20 cellular contexts compared by ENCODE assay signal in genomic region chr14:34615507-34615906, GRCh38. TPM values are rescaled to one million over a fixed set of nuclear protein-coding genes. Genes with fewer than 3 reads are reported as not detected.
DNase-seq lines count a peak whose midpoint lies in the region; ATAC-seq, FAIRE-seq and TF ChIP-seq lines count a peak whose summit lies in the region.
"Had no signal": no experiment of that assay in that cellular context is flagged by ENCODE, and none has a peak within 500 bp of the region (broad histone marks: within the 10 kb centered on the region; RNA-seq: fewer than 3 reads in every experiment).

No MANE protein-coding gene starts in this region.

- H3K27me3 Mint-ChIP-seq in stimulated activated naive CD8-positive, alpha-beta T cell treated with anti-CD3 and anti-CD28 coated beads, Interleukin-15, Interleukin-2, amounts not matched to agents 100 ng/mL and 50 ng/mL, for 24 hours: no peaks in the 10 kb centered on the region
- H3K27me3 Mint-ChIP-seq in T-cell: no peaks in the 10 kb centered on the region
- H3K27me3 Mint-ChIP-seq in naive thymus-derived CD8-positive, alpha-beta T cell: no peaks in the 10 kb centered on the region

- intact Hi-C loops in PC-9 (cut with micrococcal nuclease; ENCODE audit: unreplicated experiment) (no loop called here), left colon (cut with DNase I, micrococcal nuclease) (no loop called here)

- H3K4me1 Mint-ChIP-seq in stimulated activated naive CD8-positive, alpha-beta T cell treated with anti-CD3 and anti-CD28 coated beads, Interleukin-15, Interleukin-2, amounts not matched to agents 100 ng/mL and 50 ng/mL, for 24 hours (ENCODE audit: low read depth): peaks cover 44% of the 10 kb centered on the region
- peaks cover 41 to 48% (median 44%) of the 10 kb centered on the region in 3 donors for H3K4me1 Mint-ChIP-seq in T-cell
- peaks cover 14 to 58% (median 41%) of the 10 kb centered on the region in 4 donors for H3K4me1 Mint-ChIP-seq in naive thymus-derived CD8-positive, alpha-beta T cell

- peaks cover 45% of the 10 kb centered on the region for H3K36me3 Mint-ChIP-seq in stimulated activated naive CD8-positive, alpha-beta T cell treated with anti-CD3 and anti-CD28 coated beads, Interleukin-15, Interleukin-2, amounts not matched to agents 100 ng/mL and 50 ng/mL, for 24 hours (ENCODE audit: low read depth)
- peaks cover 15% of the 10 kb centered on the region for H3K36me3 Mint-ChIP-seq in T-cell
- H3K36me3 Mint-ChIP-seq in naive thymus-derived CD8-positive, alpha-beta T cell: peaks cover 0 to 56% (median 10%) of the 10 kb centered on the region in 3 donors

- no peaks in the 10 kb centered on the region for H3K4me1 ChIP-seq in PC-9 (replicated peaks; ENCODE audit: insufficient read depth)

- H3K9me3 ChIP-seq in PC-9 (ENCODE audit: insufficient read depth, low read depth): no peaks in the 10 kb centered on the region
- H3K9me3 ChIP-seq: HAP-1 had no signal

- H3K79me2 ChIP-seq in PC-9 (ENCODE audit: low read depth): no peaks in the 10 kb centered on the region

- H4K20me1 ChIP-seq in PC-9 (ENCODE audit: insufficient read depth): no peaks in the 10 kb centered on the region

- no peak overlapping the region for H3K27ac ChIP-seq in PC-9
- H3K27ac ChIP-seq: HL-60 had no signal

- no peaks in the 10 kb centered on the region for H3K9me3 Mint-ChIP-seq in stimulated activated naive CD8-positive, alpha-beta T cell treated with anti-CD3 and anti-CD28 coated beads, Interleukin-15, Interleukin-2, amounts not matched to agents 100 ng/mL and 50 ng/mL, for 24 hours
- H3K9me3 Mint-ChIP-seq in T-cell: no peaks in the 10 kb centered on the region
- no peaks in the 10 kb centered on the region for H3K9me3 Mint-ChIP-seq in naive thymus-derived CD8-positive, alpha-beta T cell
- H3K9me3 Mint-ChIP-seq: CD14-positive monocyte had no signal

- no peaks in the 10 kb centered on the region for H3K36me3 ChIP-seq in PC-9 (ENCODE audit: low read depth)

- H3K27ac Mint-ChIP-seq in stimulated activated naive CD8-positive, alpha-beta T cell treated with anti-CD3 and anti-CD28 coated beads, Interleukin-15, Interleukin-2, amounts not matched to agents 100 ng/mL and 50 ng/mL, for 24 hours: peak overlapping the region; percentile 26
- H3K27ac Mint-ChIP-seq in T-cell: peak overlapping the region; percentile 48 to 50
- H3K27ac Mint-ChIP-seq in naive thymus-derived CD8-positive, alpha-beta T cell: peak overlapping the region in 7 of 10 donors; percentile 1 to 83 (median 69)

- H2AFZ ChIP-seq in PC-9: no peak overlapping the region

- no peak overlapping the region for H3K4me3 Mint-ChIP-seq in stimulated activated naive CD8-positive, alpha-beta T cell treated with anti-CD3 and anti-CD28 coated beads, Interleukin-15, Interleukin-2, amounts not matched to agents 100 ng/mL and 50 ng/mL, for 24 hours
- no peak overlapping the region for H3K4me3 Mint-ChIP-seq in T-cell
- H3K4me3 Mint-ChIP-seq in naive thymus-derived CD8-positive, alpha-beta T cell: peak overlapping the region in 3 of 10 donors; percentile 34 to 54 (median 52)
- H3K4me3 Mint-ChIP-seq: CD14-positive monocyte had no signal

- CTCF ChIA-PET in T-cell (lab: Charles Lee): no interaction called here
- CTCF ChIA-PET in PC-9 (lab: Charles Lee): no interaction called here

- TF ChIP-seq CTCF in PC-9 (conservative IDR thresholded peaks at IDR 0.05): no peak

- H3F3A ChIP-seq in PC-9 (ENCODE audit: insufficient read depth, low read depth): no peaks in the 10 kb centered on the region

- POLR2A ChIA-PET in T-cell (lab: Charles Lee) (no interaction called here), PC-9 (lab: Charles Lee; ENCODE audit: unreplicated experiment) (no interaction called here)
- POLR2A ChIA-PET in naive thymus-derived CD8-positive, alpha-beta T cell (lab: Charles Lee): no interaction called here

- no peak overlapping the region for H3K4me2 ChIP-seq in PC-9

- H3K9me2 ChIP-seq in PC-9 (ENCODE audit: insufficient read depth): no peaks in the 10 kb centered on the region

- no TSS peak for BruUV-seq in PC-9 (replicated peaks; lab: Mats Ljungman, UMichigan)

- no peak for TF ChIP-seq POLR2A in H54 (IDR thresholded peaks at IDR 0.05; ENCODE audit: low read depth, low read length)

- H3K4me3 ChIP-seq in PC-9: no peak overlapping the region
- H3K4me3 ChIP-seq: HAP-1 had no signal

- no peak for ATAC-seq in stimulated activated naive CD8-positive, alpha-beta T cell treated with anti-CD3 and anti-CD28 coated beads, Interleukin-15, Interleukin-2, amounts not matched to agents 100 U/mL and 50 U/mL, for 24 hours
- ATAC-seq in T-cell (replicated peaks in 1 of 4) (no peak), left colon (no peak)
- no peak for ATAC-seq in naive thymus-derived CD8-positive, alpha-beta T cell
- ATAC-seq: Right ventricle myocardium inferior had no signal

- H3K27me3 ChIP-seq in PC-9 (ENCODE audit: insufficient read depth, low read depth): no peaks in the 10 kb centered on the region

- no peak for DNase-seq in stimulated activated naive CD8-positive, alpha-beta T cell treated with anti-CD3 and anti-CD28 coated beads, Interleukin-15, Interleukin-2, amounts not matched to agents 100 U/mL and 50 U/mL, for 24 hours
- DNase-seq in T-cell (no peak), PC-9 (no peak), left colon (no peak), H54 (ENCODE audit: insufficient read length, low spot score) (no peak)
- no peak for DNase-seq in naive thymus-derived CD8-positive, alpha-beta T cell
- DNase-seq: ACHN, DMS153, GDM1, IMR-90, NCI-H1436, NCI-H2029, NCI-H345, NCI-H526 had no signal

- FAIRE-seq in H54 (lab: Jason Lieb, UNC): no peak
- FAIRE-seq: RCC 7860 had no signal

RNA-seq across cellular contexts. Expression of gene SNX6, which starts 14.4 kb away (rescaled TPM):
- total RNA-seq in T-cell (10 to 100 TPM; 63.4 to 69.1 (median 64.6) TPM), PC-9 (2021) (43.0 and 51.8 TPM in 2 replicates), left colon (10 to 100 TPM; 83.1 to 87.0 TPM)
- 10 to 100 TPM; 71.4 to 81.1 TPM for total RNA-seq in naive thymus-derived CD8-positive, alpha-beta T cell
- 100 to 1,000 TPM; 113 to 131 (median 126) TPM for polyA plus RNA-seq in naive thymus-derived CD8-positive, alpha-beta T cell
